Comparison of ENCODE assay signal across 8 cellular contexts in genomic region chr13:100673831-100674362, GRCh38. TPM values are rescaled to one million over a fixed set of nuclear protein-coding genes. Genes with fewer than 3 reads are reported as not detected.
A peak's percentile ranks its signal among the peaks of the same experiment; 100 is the strongest.
DNase-seq lines count a peak whose midpoint lies in the region; ATAC-seq and TF ChIP-seq lines count a peak whose summit lies in the region.

No MANE protein-coding gene starts in this region.

- intact Hi-C loops in CD8-positive, alpha-beta T cell (cut with DNase I, micrococcal nuclease), result loop anchor here (2.0 to 10.0 kb wide), 11 partner anchors 87 to 1721 kb away; partner anchors contain the start of genes TM9SF2 (in 2 of the 2), PCCA (in 1 of the 2) and ZIC5 (in 1 of the 2)
- intact Hi-C loops in PC-9 (cut with micrococcal nuclease; ENCODE audit: unreplicated experiment), result no loop called here

- H3K79me2 ChIP-seq in PC-9 (ENCODE audit: low read depth) (peaks cover 21% of the 10 kb centered on the region), neural progenitor cell (ENCODE audit: low read depth) (peaks cover 46% of the 10 kb centered on the region)

- H3K9me3 Mint-ChIP-seq in CD8-positive, alpha-beta T cell, result no peaks in the 10 kb centered on the region
- H3K9me3 Mint-ChIP-seq in neural progenitor cell, result no peaks in the 10 kb centered on the region

- peak overlapping the region; percentile 96 for H3K27ac Mint-ChIP-seq in CD8-positive, alpha-beta T cell
- H3K27ac Mint-ChIP-seq in neural progenitor cell, result peak overlapping the region; percentile 99

- peaks cover 9% of the 10 kb centered on the region; the same call in 1 of the 2 replicates for H4K20me1 ChIP-seq in PC-9 (ENCODE audit: insufficient read depth)
- peaks cover 45% of the 10 kb centered on the region for H4K20me1 ChIP-seq in neural progenitor cell (ENCODE audit: low read depth)

- under 1% methylated on average over 50 of the region's 50 CpGs for WGBS in thymus

- H3K4me1 ChIP-seq in CD8-positive, alpha-beta T cell (ENCODE audit: insufficient read depth, low read length), result peaks cover 14% of the 10 kb centered on the region
- H3K4me1 ChIP-seq in PC-9 (replicated peaks; ENCODE audit: insufficient read depth) (peaks cover 8% of the 10 kb centered on the region), foreskin keratinocyte (no peaks in the 10 kb centered on the region), neural progenitor cell (peaks cover 16% of the 10 kb centered on the region), thymus (ENCODE audit: control insufficient read depth, insufficient read depth, low read length) (peaks cover 8% of the 10 kb centered on the region)

- no peak overlapping the region for H3K27ac ChIP-seq in CD8-positive, alpha-beta T cell (ENCODE audit: low read depth, low read length)
- H3K27ac ChIP-seq in PC-9, result no peak overlapping the region
- no peak overlapping the region for H3K27ac ChIP-seq in foreskin keratinocyte
- no peak overlapping the region for H3K27ac ChIP-seq in neural progenitor cell
- H3K27ac ChIP-seq in thymus (ENCODE audit: low read depth), result peak overlapping the region; percentile 36

- H3F3A ChIP-seq in PC-9 (ENCODE audit: insufficient read depth, low read depth) (peaks cover 7% of the 10 kb centered on the region; the same call in 1 of the 2 replicates), neural progenitor cell (ENCODE audit: low read depth) (peaks cover 15% of the 10 kb centered on the region)

- H3K4me1 Mint-ChIP-seq in CD8-positive, alpha-beta T cell (ENCODE audit: low read depth), result peaks cover 29% of the 10 kb centered on the region
- H3K4me1 Mint-ChIP-seq in neural progenitor cell, result peaks cover 36% of the 10 kb centered on the region

- no peaks in the 10 kb centered on the region for H3K9me2 ChIP-seq in PC-9 (ENCODE audit: insufficient read depth)

- H3K4me2 ChIP-seq in PC-9 (peak overlapping the region; percentile 88), neural progenitor cell (peak overlapping the region; percentile 93)

- no peaks in the 10 kb centered on the region for H3K27me3 ChIP-seq in CD8-positive, alpha-beta T cell (ENCODE audit: insufficient read depth, low read length)
- H3K27me3 ChIP-seq in PC-9 (ENCODE audit: insufficient read depth, low read depth) (no peaks in the 10 kb centered on the region), foreskin keratinocyte (peaks cover 7% of the 10 kb centered on the region), neural progenitor cell (peaks cover 23% of the 10 kb centered on the region), thymus (ENCODE audit: control insufficient read depth, insufficient read depth) (peaks cover 3% of the 10 kb centered on the region)

- H3K4me3 ChIP-seq in CD8-positive, alpha-beta T cell (ENCODE audit: low read depth, low read length), result peak overlapping the region; percentile 4
- peak overlapping the region; percentile 62 for H3K4me3 ChIP-seq in PC-9
- H3K4me3 ChIP-seq in neural progenitor cell, result peak overlapping the region; percentile 65
- peak overlapping the region; percentile 92 for H3K4me3 ChIP-seq in thymus (ENCODE audit: low read length)

- BruUV-seq in PC-9 (replicated peaks; lab: Mats Ljungman, UMichigan), result no TSS peak

- peak in 6 of 7 experiments; percentile 20 to 60 (median 46) for DNase-seq in CD8-positive, alpha-beta T cell
- peak; percentile 37 to 83 for DNase-seq in PC-9
- peak; percentile 43 for DNase-seq in activated gamma-delta T cell treated with Interleukin-2 at 50 U/mL for 16 hours
- peak; percentile 50 to 73 for DNase-seq in foreskin keratinocyte
- no peak for DNase-seq in neural progenitor cell (ENCODE audit: low spot score)

- no peak for TF ChIP-seq CTCF in CD8-positive, alpha-beta T cell (IDR thresholded peaks at IDR 0.05)
- TF ChIP-seq CTCF in PC-9 (conservative IDR thresholded peaks at IDR 0.05), result no peak
- TF ChIP-seq CTCF in foreskin keratinocyte (conservative IDR thresholded peaks at IDR 0.05), result no peak
- TF ChIP-seq CTCF in neural progenitor cell (IDR thresholded peaks at IDR 0.05), result no peak

- ATAC-seq in CD8-positive, alpha-beta T cell, result peak; percentile 20
- peak; percentile 23 for ATAC-seq in GM19395 (IDR thresholded peaks at IDR 0.05; ENCODE audit: unreplicated experiment)
- ATAC-seq in HG03442 (IDR thresholded peaks at IDR 0.05; ENCODE audit: unreplicated experiment), result peak; percentile 21
- ATAC-seq in foreskin keratinocyte, result peak; percentile 48

- CTCF ChIA-PET in CD8-positive, alpha-beta T cell (lab: Charles Lee), result interaction anchor here (0.9 to 1.7 kb wide), 4 partner anchors 16 to 100 kb away, joined by 3 to 10 read pairs (median 5); no protein-coding TSS in a partner anchor
- CTCF ChIA-PET in PC-9 (lab: Charles Lee), result interaction anchor here (1.1 kb wide), 1 partner anchor 101 kb away, joined by 16 read pairs; no protein-coding TSS in a partner anchor

- peak overlapping the region; percentile 78 for H2AFZ ChIP-seq in PC-9
- H2AFZ ChIP-seq in neural progenitor cell (replicated peaks), result peak overlapping the region; percentile 18

- peak overlapping the region; percentile 99 for H3K4me3 Mint-ChIP-seq in CD8-positive, alpha-beta T cell
- peak overlapping the region; percentile 98 for H3K4me3 Mint-ChIP-seq in neural progenitor cell

- peaks cover 16% of the 10 kb centered on the region for H3K36me3 Mint-ChIP-seq in CD8-positive, alpha-beta T cell
- H3K36me3 Mint-ChIP-seq in neural progenitor cell, result peaks cover 6% of the 10 kb centered on the region

- H3K9ac ChIP-seq in neural progenitor cell, result no peak overlapping the region

- no peaks in the 10 kb centered on the region for H3K9me3 ChIP-seq in CD8-positive, alpha-beta T cell (ENCODE audit: low read length)
- H3K9me3 ChIP-seq in PC-9 (ENCODE audit: insufficient read depth, low read depth) (no peaks in the 10 kb centered on the region), neural progenitor cell (ENCODE audit: low read depth) (no peaks in the 10 kb centered on the region), thymus (ENCODE audit: control insufficient read depth) (no peaks in the 10 kb centered on the region)

- no peaks in the 10 kb centered on the region for H3K27me3 Mint-ChIP-seq in CD8-positive, alpha-beta T cell (ENCODE audit: low read depth)
- H3K27me3 Mint-ChIP-seq in neural progenitor cell (ENCODE audit: insufficient read depth, low read depth), result peaks cover 16% of the 10 kb centered on the region

- peaks cover 6% of the 10 kb centered on the region for H3K36me3 ChIP-seq in CD8-positive, alpha-beta T cell (ENCODE audit: insufficient read depth, low read length)
- no peaks in the 10 kb centered on the region for H3K36me3 ChIP-seq in PC-9 (ENCODE audit: low read depth)
- no peaks in the 10 kb centered on the region for H3K36me3 ChIP-seq in neural progenitor cell
- H3K36me3 ChIP-seq in thymus (ENCODE audit: control insufficient read depth, insufficient read depth), result peaks cover 3% of the 10 kb centered on the region

- POLR2A ChIA-PET in CD8-positive, alpha-beta T cell (lab: Charles Lee), result interaction anchor here (1.1 to 1.3 kb wide), 2 partner anchors 85 to 89 kb away, joined by 3 to 17 read pairs; partner anchors contain the start of gene GGACT
- POLR2A ChIA-PET in PC-9 (lab: Charles Lee; ENCODE audit: unreplicated experiment), result interaction anchor here (0.5 kb wide), 1 partner anchor 748 kb away, joined by 3 read pairs; no protein-coding TSS in a partner anchor

RNA-seq across cellular contexts. Expression of gene TMTC4, which starts 0.7 kb away (rescaled TPM):
- 1 to 10 TPM; 4.7 to 6.6 TPM for total RNA-seq in CD8-positive, alpha-beta T cell
- total RNA-seq in PC-9 (2021) (16.2 and 22.9 TPM in 2 replicates), foreskin keratinocyte (10.6 and 10.7 TPM in 2 replicates), neural progenitor cell (ENCODE audit: low replicate concordance) (59.4 and 74.3 TPM in 2 replicates)
- polyA plus RNA-seq in foreskin keratinocyte (2.9 and 3.6 TPM in 2 replicates), thymus (8.8 TPM)

Comparison
In these comparisons a context has a peak if more than half of its experiments do, and no peak if none do; other contexts are left out.
1. H3K4me3 ChIP-seq: peak in every context shown above with its lines; median percentile 92 in thymus; 65 in neural progenitor cell; 62 in PC-9; 4 in CD8-positive, alpha-beta T cell.